In genomic region chr7:105297309-105297708, GRCh38 we compare ENCODE assay signal across 15 cellular contexts.
DNase-seq lines count a peak whose midpoint lies in the region; ATAC-seq and TF ChIP-seq lines count a peak whose summit lies in the region.
"Had no signal": no experiment of that assay in that cellular context is flagged by ENCODE, and none has a peak within 500 bp of the region (broad histone marks: within the 10 kb centered on the region; RNA-seq: fewer than 3 reads in every experiment).

No MANE protein-coding gene starts in this region.

- CTCF ChIA-PET in activated CD4-positive, alpha-beta T cell treated with anti-CD3 and anti-CD28 coated beads, Interleukin-2, amount 10 ng/mL, durations not matched to agents 7 days and 5 days (lab: Charles Lee) = interaction anchor here (1.3 to 1.8 kb wide), 2 partner anchors 10 to 144 kb away, joined by 4 to 8 read pairs; no protein-coding TSS in a partner anchor

- no peaks in the 10 kb centered on the region for H3K36me3 ChIP-seq in CD4-positive, CD25-positive, alpha-beta regulatory T cell (ENCODE audit: control insufficient read depth, insufficient read depth, low read length)
- no peaks in the 10 kb centered on the region for H3K36me3 ChIP-seq in DND-41 (ENCODE audit: insufficient read depth, low read length)

- H3K4me2 ChIP-seq in DND-41 (ENCODE audit: insufficient read depth, low read length) = no peak overlapping the region

- peaks cover 89% of the 10 kb centered on the region for H3K79me2 ChIP-seq in DND-41 (ENCODE audit: insufficient read depth, low read length)

- POLR2A ChIA-PET in activated CD4-positive, alpha-beta T cell treated with anti-CD3 and anti-CD28 coated beads, Interleukin-2, amount 10 ng/mL, durations not matched to agents 7 days and 5 days (lab: Charles Lee) = no interaction called here

- TF ChIP-seq CTCF in DND-41 (IDR thresholded peaks at IDR 0.05; ENCODE audit: borderline replicate concordance, extremely low read depth, low read length, poor library complexity, severe bottlenecking) = no peak

- peak overlapping the region; percentile 76 for H3K27ac ChIP-seq in CD4-positive, CD25-positive, alpha-beta regulatory T cell (ENCODE audit: insufficient read depth, low read length, poor library complexity, severe bottlenecking)
- H3K27ac ChIP-seq in DND-41 (ENCODE audit: low read length) = peak overlapping the region; percentile 79

- H3K4me1 ChIP-seq in CD4-positive, CD25-positive, alpha-beta regulatory T cell (ENCODE audit: control insufficient read depth, insufficient read depth, low read length, poor library complexity, severe bottlenecking) = peaks cover 45% of the 10 kb centered on the region
- peaks cover 86% of the 10 kb centered on the region for H3K4me1 ChIP-seq in DND-41 (ENCODE audit: insufficient read depth, low read length)

- H3K27me3 Mint-ChIP-seq in activated CD4-positive, alpha-beta T cell treated with anti-CD3 and anti-CD28 coated beads, Interleukin-2, amount 10 ng/mL, durations not matched to agents 7 days and 5 days = no peaks in the 10 kb centered on the region
- H3K27me3 Mint-ChIP-seq in CD4-positive, CD25-positive, alpha-beta regulatory T cell = peaks cover 6% of the 10 kb centered on the region
- no peaks in the 10 kb centered on the region for H3K27me3 Mint-ChIP-seq in activated T-helper 17 cell treated with anti-CD3 and anti-CD28 coated beads, Interleukin-2, amount 50 U/mL, for 72 hours

- no peaks in the 10 kb centered on the region for H3K27me3 ChIP-seq in CD4-positive, CD25-positive, alpha-beta regulatory T cell (ENCODE audit: control insufficient read depth, insufficient read depth, low read length)
- H3K27me3 ChIP-seq in DND-41 (ENCODE audit: insufficient read depth, low read length, poor library complexity) = no peaks in the 10 kb centered on the region

- peaks cover 6% of the 10 kb centered on the region for H3K9me3 Mint-ChIP-seq in activated CD4-positive, alpha-beta T cell treated with anti-CD3 and anti-CD28 coated beads, Interleukin-2, amount 10 ng/mL, durations not matched to agents 7 days and 5 days
- peaks cover 0 to 2% (median 0%) of the 10 kb centered on the region in 7 donors for H3K9me3 Mint-ChIP-seq in CD4-positive, CD25-positive, alpha-beta regulatory T cell
- no peaks in the 10 kb centered on the region for H3K9me3 Mint-ChIP-seq in activated T-helper 17 cell treated with anti-CD3 and anti-CD28 coated beads, Interleukin-2, amount 50 U/mL, for 72 hours
- H3K9me3 Mint-ChIP-seq: HFFc6 had no signal

- no peaks in the 10 kb centered on the region for H3K9me3 ChIP-seq in CD4-positive, CD25-positive, alpha-beta regulatory T cell (ENCODE audit: control insufficient read depth in 2 of 2, low read length in 2 of 2)
- no peaks in the 10 kb centered on the region for H3K9me3 ChIP-seq in DND-41 (ENCODE audit: insufficient read depth, low read length, severe bottlenecking)

- peak overlapping the region; percentile 65 for H3K27ac Mint-ChIP-seq in activated CD4-positive, alpha-beta T cell treated with anti-CD3 and anti-CD28 coated beads, Interleukin-2, amount 10 ng/mL, durations not matched to agents 7 days and 5 days
- peak overlapping the region in 2 of 3 donors; percentile 76 to 84 for H3K27ac Mint-ChIP-seq in CD4-positive, CD25-positive, alpha-beta regulatory T cell
- peak overlapping the region; percentile 91 for H3K27ac Mint-ChIP-seq in activated T-helper 17 cell treated with anti-CD3 and anti-CD28 coated beads, Interleukin-2, amount 50 U/mL, for 72 hours
- H3K27ac Mint-ChIP-seq: HFFc6 had no signal

- peaks cover 59% of the 10 kb centered on the region for H3K4me1 Mint-ChIP-seq in activated CD4-positive, alpha-beta T cell treated with anti-CD3 and anti-CD28 coated beads, Interleukin-2, amount 10 ng/mL, durations not matched to agents 7 days and 5 days
- H3K4me1 Mint-ChIP-seq in CD4-positive, CD25-positive, alpha-beta regulatory T cell = peaks cover 40 to 74% (median 57%) of the 10 kb centered on the region in 4 donors
- H3K4me1 Mint-ChIP-seq in activated T-helper 17 cell treated with anti-CD3 and anti-CD28 coated beads, Interleukin-2, amount 50 U/mL, for 72 hours = peaks cover 39% of the 10 kb centered on the region

- peak overlapping the region; percentile 16 for H3K4me3 ChIP-seq in CD4-positive, CD25-positive, alpha-beta regulatory T cell (ENCODE audit: low read depth, low read length)
- H3K4me3 ChIP-seq in DND-41 (ENCODE audit: low read depth in 1 of 2, low read length in 2 of 2) = no peak overlapping the region

- H2AFZ ChIP-seq in DND-41 (ENCODE audit: low read depth, low read length) = no peak overlapping the region

- H4K20me1 ChIP-seq in DND-41 (ENCODE audit: insufficient read depth, low read length) = no peaks in the 10 kb centered on the region

- no peak for DNase-seq in activated CD4-positive, alpha-beta T cell treated with anti-CD3 and anti-CD28 coated beads, Interleukin-2, amount 10 ng/mL, durations not matched to agents 7 days and 5 days
- DNase-seq in activated CD4-positive, alpha-beta T cell treated with anti-CD3 and anti-CD28 coated beads, Interleukin-2, amount 50 U/mL, for 48 hours = no peak
- no peak for DNase-seq in CD4-positive, CD25-positive, alpha-beta regulatory T cell
- DNase-seq in DND-41 (no peak), NCI-H1092 (lab: John Stamatoyannopoulos, UW) (no peak), inferior parietal cortex (ENCODE audit: extremely low spot score) (no peak)
- no peak for DNase-seq in stimulated activated CD4-positive, alpha-beta T cell treated with anti-CD3 and anti-CD28 coated beads, Interleukin-2, amount 100 ng/mL, for 24 hours
- DNase-seq: HFFc6, KG1, MM.1S, NCI-H1105 treated with DMSO at 0.1 percent for 48 hours, NCI-H187, NCI-H69, PC-3 had no signal

- no peak overlapping the region for H3K4me3 Mint-ChIP-seq in activated CD4-positive, alpha-beta T cell treated with anti-CD3 and anti-CD28 coated beads, Interleukin-2, amount 10 ng/mL, durations not matched to agents 7 days and 5 days
- H3K4me3 Mint-ChIP-seq in CD4-positive, CD25-positive, alpha-beta regulatory T cell = peak overlapping the region; percentile 13 to 70 (median 48)
- H3K4me3 Mint-ChIP-seq in activated T-helper 17 cell treated with anti-CD3 and anti-CD28 coated beads, Interleukin-2, amount 50 U/mL, for 72 hours = peak overlapping the region; percentile 84
- H3K4me3 Mint-ChIP-seq: HFFc6 had no signal

- no peak for ATAC-seq in CD4-positive, CD25-positive, alpha-beta regulatory T cell (ENCODE audit: low read depth in 2 of 2)
- ATAC-seq in DND-41 (ENCODE audit: insufficient read depth, low read depth) = no peak
- no peak for ATAC-seq in activated T-helper 17 cell treated with anti-CD3 and anti-CD28 coated beads, Interleukin-2, amount 50 U/mL, for 72 hours (replicated peaks)
- ATAC-seq: PC-3 had no signal

- H3K36me3 Mint-ChIP-seq in activated CD4-positive, alpha-beta T cell treated with anti-CD3 and anti-CD28 coated beads, Interleukin-2, amount 10 ng/mL, durations not matched to agents 7 days and 5 days (ENCODE audit: low read depth) = peaks cover 27% of the 10 kb centered on the region
- peaks cover 3% of the 10 kb centered on the region for H3K36me3 Mint-ChIP-seq in CD4-positive, CD25-positive, alpha-beta regulatory T cell
- peaks cover 11% of the 10 kb centered on the region for H3K36me3 Mint-ChIP-seq in activated T-helper 17 cell treated with anti-CD3 and anti-CD28 coated beads, Interleukin-2, amount 50 U/mL, for 72 hours (ENCODE audit: low read depth)

- H3K9ac ChIP-seq in DND-41 (ENCODE audit: low read depth, low read length) = no peak overlapping the region
